Comparison of ENCODE assay signal across 6 cellular contexts in the genomic region with DNA sequence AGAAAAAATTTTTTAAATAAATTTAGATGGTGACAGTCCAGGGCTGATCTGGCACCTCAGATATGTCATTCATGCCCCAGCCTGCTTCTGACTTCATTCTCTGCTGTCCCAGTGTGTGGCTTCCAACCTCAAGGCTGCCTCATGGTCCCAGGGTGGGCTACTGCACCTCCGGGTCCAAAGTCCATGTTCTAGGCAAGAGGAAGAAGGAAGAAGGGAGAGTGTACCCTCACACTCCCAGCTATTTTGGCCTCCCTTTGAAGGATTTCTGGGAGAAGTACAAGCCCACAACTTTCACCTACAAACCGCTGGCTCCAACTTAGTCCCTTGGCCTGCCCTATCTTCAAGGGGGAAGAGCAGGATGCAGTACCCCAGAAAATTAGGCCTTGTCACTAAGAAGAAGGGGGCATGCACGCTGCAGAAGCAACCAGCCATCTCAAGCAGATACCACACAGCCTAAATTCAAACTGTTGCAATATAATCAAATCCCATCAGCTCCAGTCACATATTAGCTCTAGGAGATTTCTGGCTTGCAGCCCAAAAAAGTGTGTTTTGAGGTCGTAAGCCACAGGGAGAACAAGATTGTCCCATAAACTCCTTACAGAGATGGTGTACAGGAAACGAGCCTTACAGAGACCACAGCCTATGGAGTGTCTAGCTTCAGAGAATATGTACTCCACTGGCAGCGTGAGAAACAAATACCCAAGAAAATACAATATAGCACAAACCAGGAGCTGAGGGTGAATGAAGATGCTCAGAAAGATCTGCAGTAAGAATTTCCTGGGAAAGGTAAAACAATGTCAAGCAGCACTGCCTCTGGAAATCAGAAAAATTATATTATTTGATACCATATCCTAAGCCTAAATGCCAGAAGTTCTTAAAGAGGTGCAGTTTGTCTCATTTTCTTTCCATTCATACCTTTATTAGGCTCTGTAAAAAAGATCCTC. TPM values are rescaled to one million over a fixed set of nuclear protein-coding genes. Genes with fewer than 3 reads are reported as not detected.
DNase-seq lines count a peak whose midpoint lies in the region; ATAC-seq and TF ChIP-seq lines count a peak whose summit lies in the region.

No MANE protein-coding gene starts in this region.

- H3K4me3 ChIP-seq in liver (ENCODE audit: low read depth in 1 of 3, low read length in 3 of 3) = peak overlapping the region; percentile 47 to 95 (median 68)

- peaks cover 0 to 2% (median under 1%) of the 10 kb centered on the region in 4 donors for H3K36me3 ChIP-seq in liver (ENCODE audit: control insufficient read depth in 4 of 4, insufficient read depth in 3 of 4, low read depth in 1 of 4, low read length in 3 of 4)

- TF ChIP-seq CTCF in liver (IDR thresholded peaks at IDR 0.05; ENCODE audit: low read depth, low read length, missing input control) = no peak

- H3K4me1 ChIP-seq in liver (ENCODE audit: control insufficient read depth in 4 of 4, insufficient read depth in 4 of 4, low read length in 3 of 4) = peaks cover 2 to 11% (median 4%) of the 10 kb centered on the region in 4 donors

- H3K9ac ChIP-seq in liver (ENCODE audit: low read depth in 1 of 2, low read length in 2 of 2) = peak overlapping the region; percentile 95 to 98

- TF ChIP-seq RAD21 in liver (IDR thresholded peaks at IDR 0.05) = no peak

- H3K9me3 ChIP-seq in liver (ENCODE audit: control insufficient read depth in 4 of 4, low read length in 3 of 4) = no peaks in the 10 kb centered on the region

- peak overlapping the region; percentile 92 to 97 for H3K27ac ChIP-seq in liver (ENCODE audit: low read depth in 1 of 2, low read length in 2 of 2)

- DNase-seq in DMS 273 treated with DMSO at 0.1 percent for 48 hours (lab: John Stamatoyannopoulos, UW) = peak; percentile 4
- no peak for DNase-seq in DMS79 (lab: John Stamatoyannopoulos, UW)
- DNase-seq in D341Med (ENCODE audit: low spot score) = no peak

- ATAC-seq in SK-N-SH treated with all-trans-retinoic acid at 6 μM for 48 hours (peak; percentile 59), HG02981 (IDR thresholded peaks at IDR 0.05; ENCODE audit: unreplicated experiment) (no peak)

- H3K27me3 ChIP-seq in liver (ENCODE audit: control insufficient read depth in 4 of 4, insufficient read depth in 4 of 4, low read length in 3 of 4) = no peaks in the 10 kb centered on the region

- 61% methylated on average over 6 of the region's 6 CpGs for WGBS in liver

TF ChIP-seq in SK-N-SH treated with all-trans-retinoic acid at 6 μM for 48 hours, 23 proteins besides CTCF, POLR2A, EP300 and RAD21 (continues in another document):
- TF ChIP-seq ZNF70 (CRISPR knock-in tag; IDR thresholded peaks at IDR 0.05) (no peak), OSR1 (CRISPR knock-in tag; IDR thresholded peaks at IDR 0.05) (no peak), TOX (CRISPR knock-in tag; IDR thresholded peaks at IDR 0.05; ENCODE audit: borderline replicate concordance) (no peak), ARNTL (CRISPR knock-in tag; IDR thresholded peaks at IDR 0.05; ENCODE audit: borderline replicate concordance, low read depth) (no peak), TCF4 (CRISPR knock-in tag; IDR thresholded peaks at IDR 0.05; ENCODE audit: borderline replicate concordance) (no peak), ZFP3 (CRISPR knock-in tag; IDR thresholded peaks at IDR 0.05) (no peak), TSHZ2 (CRISPR knock-in tag; IDR thresholded peaks at IDR 0.05) (no peak), CSRNP3 (CRISPR knock-in tag; IDR thresholded peaks at IDR 0.05) (no peak), ISL1 (CRISPR knock-in tag; IDR thresholded peaks at IDR 0.05) (no peak)

TF ChIP-seq in liver, 16 proteins besides CTCF, POLR2A, EP300 and RAD21:
- TF ChIP-seq GABPA (IDR thresholded peaks at IDR 0.05 in 1 of 2, conservative IDR thresholded peaks at IDR 0.05 in 1 of 2) = no peak
- TF ChIP-seq HNF4G (IDR thresholded peaks at IDR 0.05) = no peak
- TF ChIP-seq, protein P1, sequence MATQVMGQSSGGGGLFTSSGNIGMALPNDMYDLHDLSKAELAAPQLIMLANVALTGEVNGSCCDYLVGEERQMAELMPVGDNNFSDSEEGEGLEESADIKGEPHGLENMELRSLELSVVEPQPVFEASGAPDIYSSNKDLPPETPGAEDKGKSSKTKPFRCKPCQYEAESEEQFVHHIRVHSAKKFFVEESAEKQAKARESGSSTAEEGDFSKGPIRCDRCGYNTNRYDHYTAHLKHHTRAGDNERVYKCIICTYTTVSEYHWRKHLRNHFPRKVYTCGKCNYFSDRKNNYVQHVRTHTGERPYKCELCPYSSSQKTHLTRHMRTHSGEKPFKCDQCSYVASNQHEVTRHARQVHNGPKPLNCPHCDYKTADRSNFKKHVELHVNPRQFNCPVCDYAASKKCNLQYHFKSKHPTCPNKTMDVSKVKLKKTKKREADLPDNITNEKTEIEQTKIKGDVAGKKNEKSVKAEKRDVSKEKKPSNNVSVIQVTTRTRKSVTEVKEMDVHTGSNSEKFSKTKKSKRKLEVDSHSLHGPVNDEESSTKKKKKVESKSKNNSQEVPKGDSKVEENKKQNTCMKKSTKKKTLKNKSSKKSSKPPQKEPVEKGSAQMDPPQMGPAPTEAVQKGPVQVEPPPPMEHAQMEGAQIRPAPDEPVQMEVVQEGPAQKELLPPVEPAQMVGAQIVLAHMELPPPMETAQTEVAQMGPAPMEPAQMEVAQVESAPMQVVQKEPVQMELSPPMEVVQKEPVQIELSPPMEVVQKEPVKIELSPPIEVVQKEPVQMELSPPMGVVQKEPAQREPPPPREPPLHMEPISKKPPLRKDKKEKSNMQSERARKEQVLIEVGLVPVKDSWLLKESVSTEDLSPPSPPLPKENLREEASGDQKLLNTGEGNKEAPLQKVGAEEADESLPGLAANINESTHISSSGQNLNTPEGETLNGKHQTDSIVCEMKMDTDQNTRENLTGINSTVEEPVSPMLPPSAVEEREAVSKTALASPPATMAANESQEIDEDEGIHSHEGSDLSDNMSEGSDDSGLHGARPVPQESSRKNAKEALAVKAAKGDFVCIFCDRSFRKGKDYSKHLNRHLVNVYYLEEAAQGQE (IDR thresholded peaks at IDR 0.05) = no peak
- no peak for TF ChIP-seq FOXA1 (IDR thresholded peaks at IDR 0.05)
- no peak for TF ChIP-seq TAF1 (conservative IDR thresholded peaks at IDR 0.05)
- no peak for TF ChIP-seq MAX (IDR thresholded peaks at IDR 0.05)
- TF ChIP-seq HNF4A (conservative IDR thresholded peaks at IDR 0.05) = no peak
- TF ChIP-seq JUND (IDR thresholded peaks at IDR 0.05) = no peak
- no peak for TF ChIP-seq NR2F2 (IDR thresholded peaks at IDR 0.05)
- no peak for TF ChIP-seq YY1 (IDR thresholded peaks at IDR 0.05)
- TF ChIP-seq FOXA2 (IDR thresholded peaks at IDR 0.05) = no peak
- no peak for TF ChIP-seq EGR1 (IDR thresholded peaks at IDR 0.05; ENCODE audit: low read depth in 2 of 2)
- TF ChIP-seq RXRA (IDR thresholded peaks at IDR 0.05) = no peak
- TF ChIP-seq ATF3 (IDR thresholded peaks at IDR 0.05) = no peak
- TF ChIP-seq, protein P2, sequence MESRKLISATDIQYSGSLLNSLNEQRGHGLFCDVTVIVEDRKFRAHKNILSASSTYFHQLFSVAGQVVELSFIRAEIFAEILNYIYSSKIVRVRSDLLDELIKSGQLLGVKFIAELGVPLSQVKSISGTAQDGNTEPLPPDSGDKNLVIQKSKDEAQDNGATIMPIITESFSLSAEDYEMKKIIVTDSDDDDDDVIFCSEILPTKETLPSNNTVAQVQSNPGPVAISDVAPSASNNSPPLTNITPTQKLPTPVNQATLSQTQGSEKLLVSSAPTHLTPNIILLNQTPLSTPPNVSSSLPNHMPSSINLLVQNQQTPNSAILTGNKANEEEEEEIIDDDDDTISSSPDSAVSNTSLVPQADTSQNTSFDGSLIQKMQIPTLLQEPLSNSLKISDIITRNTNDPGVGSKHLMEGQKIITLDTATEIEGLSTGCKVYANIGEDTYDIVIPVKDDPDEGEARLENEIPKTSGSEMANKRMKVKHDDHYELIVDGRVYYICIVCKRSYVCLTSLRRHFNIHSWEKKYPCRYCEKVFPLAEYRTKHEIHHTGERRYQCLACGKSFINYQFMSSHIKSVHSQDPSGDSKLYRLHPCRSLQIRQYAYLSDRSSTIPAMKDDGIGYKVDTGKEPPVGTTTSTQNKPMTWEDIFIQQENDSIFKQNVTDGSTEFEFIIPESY (IDR thresholded peaks at IDR 0.05) = no peak
- no peak for TF ChIP-seq SP1 (IDR thresholded peaks at IDR 0.05)

RNA-seq across cellular contexts. Expression of gene BTN3A2, which starts 0.8 kb away (rescaled TPM):
- total RNA-seq in liver = 10 to 100 TPM in 1 of 2 donors, 1 to 10 TPM in 1; 7.4 to 13.7 TPM
- polyA plus RNA-seq in liver = 1 to 10 TPM; 6.2 to 8.5 TPM

RNA-seq across cellular contexts. Expression of gene BTN2A2, which starts 18.8 kb away (rescaled TPM):
- total RNA-seq in liver = 1 to 10 TPM; 1.2 to 3.2 TPM
- 1 to 10 TPM; 1.7 to 2.4 TPM for polyA plus RNA-seq in liver

RNA-seq across cellular contexts. Expression of gene BTN3A1, which starts 37.9 kb away (rescaled TPM):
- total RNA-seq in liver = 10 to 100 TPM in 1 of 2 donors, 1 to 10 TPM in 1; 6.1 to 17.1 TPM
- polyA plus RNA-seq in liver = 1 to 10 TPM; 2.3 to 6.4 TPM
